ENCODE assay signal across 8 cellular contexts in the genomic region with DNA sequence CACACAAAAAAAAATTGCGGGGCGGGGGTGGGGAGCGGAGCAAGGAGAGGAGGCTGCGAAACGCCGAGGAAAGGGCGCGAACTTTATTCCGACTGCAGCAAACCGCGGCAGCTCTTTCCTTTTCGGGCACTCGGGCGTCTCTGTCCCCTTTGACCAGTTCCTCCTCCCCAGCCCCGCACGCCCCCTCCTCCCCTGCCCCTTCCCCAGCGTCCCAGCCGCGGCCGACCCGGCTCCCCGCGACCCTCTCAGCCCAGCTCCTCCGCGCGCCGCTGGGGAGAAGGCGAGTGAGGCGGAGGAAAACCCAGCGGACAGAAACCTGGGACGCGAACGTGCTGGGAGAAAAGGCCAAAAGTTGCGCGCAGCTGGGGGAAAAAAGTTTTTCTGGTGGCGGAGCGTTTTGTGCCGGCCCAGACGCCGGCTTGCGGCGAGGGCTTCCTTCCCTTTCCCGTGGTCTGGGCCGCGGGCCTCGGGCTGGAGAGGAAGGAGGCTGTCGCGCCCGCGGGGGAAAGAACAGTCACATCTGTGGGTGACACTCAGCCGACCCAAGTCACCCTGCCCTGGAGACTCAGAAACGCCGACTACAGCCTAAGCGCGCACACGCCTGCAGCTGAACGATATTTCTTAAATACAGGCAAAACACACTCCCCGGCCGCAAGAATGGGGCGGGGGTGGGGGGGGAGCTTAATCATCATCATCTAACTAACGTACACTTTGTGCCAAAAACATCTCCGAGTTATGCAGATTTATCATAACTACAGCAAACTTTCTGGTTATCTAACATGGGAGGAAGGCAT. TPM values are rescaled to one million over a fixed set of nuclear protein-coding genes. Genes with fewer than 3 reads are reported as not detected.
DNase-seq lines count a peak whose midpoint lies in the region; ATAC-seq and TF ChIP-seq lines count a peak whose summit lies in the region.

No MANE protein-coding gene starts in this region.

- POLR2A ChIA-PET in activated B cell treated with CpG ODN at 0.5 μM for 24 hours (lab: Charles Lee), result no interaction called here

- CTCF ChIA-PET in activated B cell treated with CpG ODN at 0.5 μM for 24 hours (lab: Charles Lee), result no interaction called here

- H2AFZ ChIP-seq in osteoblast (ENCODE audit: low read length), result peak overlapping the region; percentile 85

- H3K4me3 ChIP-seq in HFF-Myc (replicated peaks; ENCODE audit: low read depth, low read length) (peak overlapping the region; percentile 77), cardiac muscle cell (peak overlapping the region; percentile 78), osteoblast (ENCODE audit: insufficient read depth, low read length) (peak overlapping the region; percentile 89)

- peaks cover 86% of the 10 kb centered on the region for H3K27me3 ChIP-seq in cardiac muscle cell
- H3K27me3 ChIP-seq in osteoblast (ENCODE audit: insufficient read depth, low read length), result no peaks in the 10 kb centered on the region

- H3K4me1 ChIP-seq in cardiac muscle cell (ENCODE audit: low read depth) (peaks cover 11% of the 10 kb centered on the region), osteoblast (ENCODE audit: insufficient read depth, low read length) (peaks cover 33% of the 10 kb centered on the region)

- no peak for ATAC-seq in activated B cell treated with CpG ODN at 0.5 μM for 24 hours (ENCODE audit: low read depth)
- no peak for ATAC-seq in GM21360 (IDR thresholded peaks at IDR 0.05; ENCODE audit: unreplicated experiment)
- no peak for ATAC-seq in GM21381 (IDR thresholded peaks at IDR 0.05; ENCODE audit: unreplicated experiment)

- H3K4me2 ChIP-seq in osteoblast (ENCODE audit: insufficient read depth, low read length), result peak overlapping the region; percentile 92

- peaks cover under 1% of the 10 kb centered on the region for H3K9me3 Mint-ChIP-seq in activated B cell treated with CpG ODN at 0.5 μM for 24 hours

- H3K27me3 Mint-ChIP-seq in activated B cell treated with CpG ODN at 0.5 μM for 24 hours, result peaks cover 32% of the 10 kb centered on the region

- H3K4me3 Mint-ChIP-seq in activated B cell treated with CpG ODN at 0.5 μM for 24 hours, result peak overlapping the region; percentile 48

- TF ChIP-seq CTCF in HFF-Myc (IDR thresholded peaks at IDR 0.05; ENCODE audit: low read depth, low read length, missing control alignments) (no peak), activated B cell treated with CpG ODN at 0.5 μM for 24 hours (IDR thresholded peaks at IDR 0.05) (no peak), cardiac muscle cell (IDR thresholded peaks at IDR 0.05; ENCODE audit: low read depth, low read length) (no peak), osteoblast (IDR thresholded peaks at IDR 0.05; ENCODE audit: extremely low read depth, low read depth, low read length) (no peak)

- H3K79me2 ChIP-seq in osteoblast (ENCODE audit: insufficient read depth, low read length), result peaks cover 39% of the 10 kb centered on the region

- intact Hi-C loops in activated B cell treated with CpG ODN at 0.5 μM for 24 hours (cut with micrococcal nuclease), result no loop called here

- H3K27ac ChIP-seq in cardiac muscle cell, result no peak overlapping the region
- H3K27ac ChIP-seq in osteoblast (ENCODE audit: low read depth, low read length), result peak overlapping the region; percentile 88

- H3K9me3 ChIP-seq in cardiac muscle cell (ENCODE audit: low read depth) (no peaks in the 10 kb centered on the region), osteoblast (ENCODE audit: low read depth, low read length) (no peaks in the 10 kb centered on the region)

- DNase-seq in Ammon's horn (ENCODE audit: low spot score) (peak; percentile 55), HFF-Myc (ENCODE audit: extremely low read depth, low read depth) (no peak), activated B cell treated with CpG ODN at 0.5 μM for 24 hours (no peak), cardiac muscle cell (ENCODE audit: low read depth in 1 of 2, low spot score in 1 of 2) (peak; percentile 56 to 87), osteoblast (ENCODE audit: insufficient read length, low spot score, missing footprints) (peak; percentile 97), DMS79 treated with DMSO at 0.1 percent for 48 hours (lab: John Stamatoyannopoulos, UW) (no peak)

- H3K36me3 ChIP-seq in cardiac muscle cell (no peaks in the 10 kb centered on the region), osteoblast (ENCODE audit: insufficient read depth, low read length) (no peaks in the 10 kb centered on the region)

- H4K20me1 ChIP-seq in osteoblast (ENCODE audit: insufficient read depth, low read length), result no peaks in the 10 kb centered on the region

- H3K27ac Mint-ChIP-seq in activated B cell treated with CpG ODN at 0.5 μM for 24 hours, result no peak overlapping the region

- H3K4me1 Mint-ChIP-seq in activated B cell treated with CpG ODN at 0.5 μM for 24 hours, result peaks cover 14% of the 10 kb centered on the region

- H3K36me3 Mint-ChIP-seq in activated B cell treated with CpG ODN at 0.5 μM for 24 hours (ENCODE audit: low read depth), result no peaks in the 10 kb centered on the region

RNA-seq across cellular contexts. Expression of a gene that starts 1.1 kb away (rescaled TPM):
- total RNA-seq in activated B cell treated with CpG ODN at 0.5 μM for 24 hours (not detected in 2 replicates), cardiac muscle cell (0.54 and 3.2 TPM in 2 replicates), osteoblast (51.3 and 53.9 TPM in 2 replicates)
- polyA plus RNA-seq in cardiac muscle cell, result 0.55 and 1.5 TPM in 2 replicates

Comparison
In these comparisons a context has a peak if more than half of its experiments do, and no peak if none do; other contexts are left out.
1. DNase-seq: peak in Ammon's horn (single experiment), cardiac muscle cell (2 of 2) and osteoblast (single experiment); none in HFF-Myc (single experiment), activated B cell treated with CpG ODN at 0.5 μM for 24 hours (single experiment) and DMS79 treated with DMSO at 0.1 percent for 48 hours (single experiment).
2. RNA of a gene that starts 1.1 kb away (total RNA-seq): 51.3 to 53.9 TPM in osteoblast; 0.54 to 3.2 TPM in cardiac muscle cell and not detected in activated B cell treated with CpG ODN at 0.5 μM for 24 hours; every median in the first group is over 10 times any median in the second.
3. Peak in every context shown above with its lines, with median percentiles within 50 percentile points of each other: H3K4me3 ChIP-seq.